Comparison of ENCODE assay signal across 1 cellular context in genomic region chr9:93030642-93031628, GRCh38.
TF ChIP-seq lines count a peak whose summit lies in the region.

No MANE protein-coding gene starts in this region.

TF ChIP-seq in SK-N-SH treated with all-trans-retinoic acid at 6 μM for 48 hours, 23 proteins besides CTCF, POLR2A, EP300 and RAD21 (continued from another document):
- TF ChIP-seq TSHZ2 (CRISPR knock-in tag; IDR thresholded peaks at IDR 0.05) (no peak), ESRRG (CRISPR knock-in tag; IDR thresholded peaks at IDR 0.05) (no peak), ZNF565 (CRISPR knock-in tag; conservative IDR thresholded peaks at IDR 0.05; ENCODE audit: low read depth) (no peak), RARB (CRISPR knock-in tag; IDR thresholded peaks at IDR 0.05) (no peak), OSR1 (CRISPR knock-in tag; IDR thresholded peaks at IDR 0.05) (no peak), BACH2 (CRISPR knock-in tag; IDR thresholded peaks at IDR 0.05; ENCODE audit: borderline replicate concordance) (no peak), CSDC2 (CRISPR knock-in tag; IDR thresholded peaks at IDR 0.05) (no peak), ZNF8 (CRISPR knock-in tag; IDR thresholded peaks at IDR 0.05) (no peak), ZFP3 (CRISPR knock-in tag; IDR thresholded peaks at IDR 0.05) (no peak), PPARA (CRISPR knock-in tag; IDR thresholded peaks at IDR 0.05; ENCODE audit: borderline replicate concordance) (no peak), SNAI2 (CRISPR knock-in tag; IDR thresholded peaks at IDR 0.05) (no peak), TOX (CRISPR knock-in tag; IDR thresholded peaks at IDR 0.05; ENCODE audit: borderline replicate concordance) (no peak), TCF4 (CRISPR knock-in tag; IDR thresholded peaks at IDR 0.05; ENCODE audit: borderline replicate concordance) (no peak)
- TF ChIP-seq, protein P1, sequence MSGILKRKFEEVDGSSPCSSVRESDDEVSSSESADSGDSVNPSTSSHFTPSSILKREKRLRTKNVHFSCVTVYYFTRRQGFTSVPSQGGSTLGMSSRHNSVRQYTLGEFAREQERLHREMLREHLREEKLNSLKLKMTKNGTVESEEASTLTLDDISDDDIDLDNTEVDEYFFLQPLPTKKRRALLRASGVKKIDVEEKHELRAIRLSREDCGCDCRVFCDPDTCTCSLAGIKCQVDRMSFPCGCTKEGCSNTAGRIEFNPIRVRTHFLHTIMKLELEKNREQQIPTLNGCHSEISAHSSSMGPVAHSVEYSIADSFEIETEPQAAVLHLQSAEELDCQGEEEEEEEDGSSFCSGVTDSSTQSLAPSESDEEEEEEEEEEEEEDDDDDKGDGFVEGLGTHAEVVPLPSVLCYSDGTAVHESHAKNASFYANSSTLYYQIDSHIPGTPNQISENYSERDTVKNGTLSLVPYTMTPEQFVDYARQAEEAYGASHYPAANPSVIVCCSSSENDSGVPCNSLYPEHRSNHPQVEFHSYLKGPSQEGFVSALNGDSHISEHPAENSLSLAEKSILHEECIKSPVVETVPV (CRISPR knock-in tag; IDR thresholded peaks at IDR 0.05), result no peak
